ENCODE assay signal across 9 cellular contexts in genomic region chr6:39362487-39362865, GRCh38. TPM values are rescaled to one million over a fixed set of nuclear protein-coding genes. Genes with fewer than 3 reads are reported as not detected.
DNase-seq lines count a peak whose midpoint lies in the region; ATAC-seq and TF ChIP-seq lines count a peak whose summit lies in the region.
"Had no signal": no experiment of that assay in that cellular context is flagged by ENCODE, and none has a peak within 500 bp of the region (broad histone marks: within the 10 kb centered on the region; RNA-seq: fewer than 3 reads in every experiment).

No MANE protein-coding gene starts in this region.

- H3K9me3 ChIP-seq in BLaER1 (no peaks in the 10 kb centered on the region), SJCRH30 (replicated peaks) (no peaks in the 10 kb centered on the region)
- H3K9me3 ChIP-seq: ascending aorta had no signal

- POLR2A ChIA-PET in HEK293T (lab: Yijun Ruan, JAX), result no interaction called here

- H3K4me3 Mint-ChIP-seq in activated T-cell treated with anti-CD3 and anti-CD28 coated beads, Interleukin-2, amount 50 U/mL, for 4 hours, result no peak overlapping the region

- no peak for ATAC-seq in activated T-cell treated with anti-CD3 and anti-CD28 coated beads, Interleukin-2, amount 50 U/mL, for 4 hours
- no peak for ATAC-seq in GM21515 (IDR thresholded peaks at IDR 0.05; ENCODE audit: unreplicated experiment)

- H4K20me1 ChIP-seq in BLaER1, result no peaks in the 10 kb centered on the region

- H3K9ac ChIP-seq in BLaER1, result no peak overlapping the region

- H3K27ac ChIP-seq in BLaER1 (no peak overlapping the region), SJCRH30 (no peak overlapping the region)
- H3K27ac ChIP-seq: ascending aorta had no signal

- DNase-seq in HEK293T (ENCODE audit: extremely low spot score), result peak; percentile 28
- DNase-seq in SJCRH30, result peak; percentile 38 to 57
- DNase-seq in iPS-NIHi7 (ENCODE audit: extremely low spot score), result peak; percentile 51
- DNase-seq in activated T-cell treated with anti-CD3 and anti-CD28 coated beads, Interleukin-2, amount 50 U/mL, for 4 hours, result no peak
- no peak for DNase-seq in stimulated activated CD4-positive, alpha-beta T cell treated with anti-CD3 and anti-CD28 coated beads, Interleukin-15, amount 100 ng/mL, for 24 hours
- DNase-seq in retina, result no peak

- peaks cover 1% of the 10 kb centered on the region for H3K4me1 Mint-ChIP-seq in activated T-cell treated with anti-CD3 and anti-CD28 coated beads, Interleukin-2, amount 50 U/mL, for 4 hours (ENCODE audit: low read depth)

- H3K27me3 Mint-ChIP-seq in activated T-cell treated with anti-CD3 and anti-CD28 coated beads, Interleukin-2, amount 50 U/mL, for 4 hours (ENCODE audit: low read depth), result peaks cover 12% of the 10 kb centered on the region

- H3K4me1 ChIP-seq in BLaER1 (peaks cover 18% of the 10 kb centered on the region; the same call in 1 of the 2 replicates), SJCRH30 (peaks cover 11% of the 10 kb centered on the region; the same call in 1 of the 2 replicates)
- H3K4me1 ChIP-seq: ascending aorta had no signal

- H3K4me3 ChIP-seq in BLaER1 (no peak overlapping the region), SJCRH30 (no peak overlapping the region)
- H3K4me3 ChIP-seq: ascending aorta had no signal

- CTCF ChIA-PET in HEK293T (lab: Yijun Ruan, JAX), result interaction anchor here (0.5 to 2.1 kb wide), 4 partner anchors 9 to 524 kb away, joined by 3 to 6 read pairs (median 3); no protein-coding TSS in a partner anchor

- H3K36me3 ChIP-seq in BLaER1 (no peaks in the 10 kb centered on the region), SJCRH30 (no peaks in the 10 kb centered on the region)
- H3K36me3 ChIP-seq: ascending aorta had no signal

- no peaks in the 10 kb centered on the region for H3K9me3 Mint-ChIP-seq in activated T-cell treated with anti-CD3 and anti-CD28 coated beads, Interleukin-2, amount 50 U/mL, for 4 hours

- H3K4me2 ChIP-seq in BLaER1, result peak overlapping the region; percentile 48

- H3K27me3 ChIP-seq in BLaER1 (no peaks in the 10 kb centered on the region), SJCRH30 (no peaks in the 10 kb centered on the region)
- H3K27me3 ChIP-seq: ascending aorta had no signal

- H3K36me3 Mint-ChIP-seq in activated T-cell treated with anti-CD3 and anti-CD28 coated beads, Interleukin-2, amount 50 U/mL, for 4 hours (ENCODE audit: insufficient read depth), result no peaks in the 10 kb centered on the region

TF ChIP-seq in HEK293T, 16 proteins besides CTCF, POLR2A, EP300 and RAD21:
- TF ChIP-seq NFRKB (IDR thresholded peaks at IDR 0.05) (no peak), FOXK2 (IDR thresholded peaks at IDR 0.05) (no peak), LEF1 (IDR thresholded peaks at IDR 0.05; ENCODE audit: borderline replicate concordance) (no peak)

RNA-seq across cellular contexts. Expression of gene KCNK16, which starts 40.0 kb away (rescaled TPM):
- not detected in 2 replicates for total RNA-seq in SJCRH30 (2014; rRNA removed; shearing (Covaris generic))
- total RNA-seq in activated T-cell treated with anti-CD3 and anti-CD28 coated beads, Interleukin-2, amount 50 U/mL, for 4 hours, result not detected
- total RNA-seq: ascending aorta had no signal

RNA-seq across cellular contexts. Expression of gene KCNK17, which starts 48.3 kb away (rescaled TPM):
- total RNA-seq in SJCRH30 (2014; rRNA removed; shearing (Covaris generic)), result not detected in 2 replicates
- not detected for total RNA-seq in activated T-cell treated with anti-CD3 and anti-CD28 coated beads, Interleukin-2, amount 50 U/mL, for 4 hours
- total RNA-seq: ascending aorta had no signal

Comparison
In these comparisons a context has a peak if more than half of its experiments do, and no peak if none do; other contexts are left out.
1. DNase-seq: peak in HEK293T (single experiment), SJCRH30 (2 of 2) and iPS-NIHi7 (single experiment); none in activated T-cell treated with anti-CD3 and anti-CD28 coated beads, Interleukin-2, amount 50 U/mL, for 4 hours (single experiment), stimulated activated CD4-positive, alpha-beta T cell treated with anti-CD3 and anti-CD28 coated beads, Interleukin-15, amount 100 ng/mL, for 24 hours (single experiment) and retina (single experiment).